8 cellular contexts compared by ENCODE assay signal in genomic region chr6:109482913-109483743, GRCh38. TPM values are rescaled to one million over a fixed set of nuclear protein-coding genes. Genes with fewer than 3 reads are reported as not detected.
DNase-seq lines count a peak whose midpoint lies in the region; ATAC-seq and TF ChIP-seq lines count a peak whose summit lies in the region.

TSS of gene ZBTB24 (minus strand) at chr6:109483219. CDS start at chr6:109482026, 1,193 bp downstream.

- H3K4me3 ChIP-seq in NB4 (ENCODE audit: low read depth, low read length) = peak within 1 kb of the TSS; percentile 94

- DNase-seq in GM10266 (ENCODE audit: extremely low spot score) (peak; percentile 96), NB4 (ENCODE audit: low read depth) (peak; percentile 95), globus pallidus (ENCODE audit: low spot score) (peak; percentile 89), omental fat pad (ENCODE audit: low spot score) (peak; percentile 70)
- peak; percentile 90 for DNase-seq in activated naive CD4-positive, alpha-beta T cell treated with anti-CD3 and anti-CD28 coated beads, Interleukin-2, amount 50 U/mL, for 16 hours

- ATAC-seq in HG02571 (IDR thresholded peaks at IDR 0.05; ENCODE audit: unreplicated experiment) (peak; percentile 92), SK-N-SH treated with all-trans-retinoic acid at 6 μM for 48 hours (peak; percentile 96), omental fat pad (ENCODE audit: low FRiP score) (peak; percentile 94)

- peak; percentile 45 for TF ChIP-seq POLR2A in NB4 (IDR thresholded peaks at IDR 0.05; ENCODE audit: extremely low read depth, insufficient read length)

- H3K27ac ChIP-seq in temporal lobe (ENCODE audit: low read depth, low read length) = peak within 1 kb of the TSS; percentile 48

- TF ChIP-seq CTCF in GM10266 (IDR thresholded peaks at IDR 0.05; ENCODE audit: control insufficient read depth, insufficient read depth, low read depth, missing control alignments) = no peak
- no peak for TF ChIP-seq CTCF in NB4 (IDR thresholded peaks at IDR 0.05; ENCODE audit: low read depth, low read length)
- no peak for TF ChIP-seq CTCF in omental fat pad (IDR thresholded peaks at IDR 0.05)

TF ChIP-seq in SK-N-SH treated with all-trans-retinoic acid at 6 μM for 48 hours, 23 proteins besides CTCF, POLR2A, EP300 and RAD21:
- TF ChIP-seq ZC3H10 (CRISPR knock-in tag; IDR thresholded peaks at IDR 0.05) = no peak
- no peak for TF ChIP-seq CREB5 (CRISPR knock-in tag; IDR thresholded peaks at IDR 0.05; ENCODE audit: low read depth)
- no peak for TF ChIP-seq ISL1 (CRISPR knock-in tag; IDR thresholded peaks at IDR 0.05)
- TF ChIP-seq SNAI2 (CRISPR knock-in tag; IDR thresholded peaks at IDR 0.05) = no peak
- TF ChIP-seq GLIS3 (CRISPR knock-in tag; IDR thresholded peaks at IDR 0.05) = no peak
- no peak for TF ChIP-seq RARB (CRISPR knock-in tag; IDR thresholded peaks at IDR 0.05)
- TF ChIP-seq BACH2 (CRISPR knock-in tag; IDR thresholded peaks at IDR 0.05; ENCODE audit: borderline replicate concordance) = no peak
- TF ChIP-seq ZFP30 (CRISPR knock-in tag; IDR thresholded peaks at IDR 0.05) = no peak
- TF ChIP-seq POU6F1 (CRISPR knock-in tag; IDR thresholded peaks at IDR 0.05; ENCODE audit: borderline replicate concordance, low read depth) = no peak
- no peak for TF ChIP-seq PPARA (CRISPR knock-in tag; IDR thresholded peaks at IDR 0.05; ENCODE audit: borderline replicate concordance)
- no peak for TF ChIP-seq CSDC2 (CRISPR knock-in tag; IDR thresholded peaks at IDR 0.05)
- TF ChIP-seq PATZ1 (CRISPR knock-in tag; IDR thresholded peaks at IDR 0.05; ENCODE audit: borderline replicate concordance) = no peak
- TF ChIP-seq ARNTL (CRISPR knock-in tag; IDR thresholded peaks at IDR 0.05; ENCODE audit: borderline replicate concordance, low read depth) = no peak
- TF ChIP-seq TSHZ2 (CRISPR knock-in tag; IDR thresholded peaks at IDR 0.05) = no peak

RNA-seq across cellular contexts. Expression of gene ZBTB24, which starts in this region (rescaled TPM):
- 1 to 10 TPM; 4.7 to 9.8 (median 6.9) TPM for total RNA-seq in omental fat pad
- 10.3 TPM for total RNA-seq in temporal lobe

Comparison
In these comparisons a context has a peak if more than half of its experiments do, and no peak if none do; other contexts are left out.
1. Peak in every context shown above with its lines: DNase-seq, ATAC-seq, H3K4me3 ChIP-seq and H3K27ac ChIP-seq.